ENCODE assay signal across 38 cellular contexts in the genomic region with DNA sequence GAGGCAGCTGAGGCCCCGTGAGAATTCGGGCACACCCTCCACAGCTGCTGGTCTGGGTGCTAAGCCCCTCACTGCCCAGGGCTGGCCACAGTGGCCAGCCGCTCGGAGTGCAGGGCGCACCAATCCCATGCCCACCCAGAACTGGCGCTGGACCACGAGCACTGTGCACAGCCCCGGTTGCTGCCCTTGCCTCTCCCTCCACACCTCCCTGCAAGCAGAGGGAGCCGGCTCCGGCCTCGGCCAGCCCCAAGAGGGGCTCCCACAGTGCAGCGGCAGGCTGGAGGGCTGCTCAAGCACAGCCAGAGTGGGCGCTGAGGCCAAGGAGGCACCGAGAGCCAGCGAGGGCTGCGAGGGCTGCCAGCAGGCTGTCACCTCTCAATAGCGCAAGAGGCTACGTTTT. TPM values are rescaled to one million over a fixed set of nuclear protein-coding genes. Genes with fewer than 3 reads are reported as not detected.
"Had no signal": no experiment of that assay in that cellular context is flagged by ENCODE, and none has a peak within 500 bp of the region (broad histone marks: within the 10 kb centered on the region; RNA-seq: fewer than 3 reads in every experiment).

No MANE protein-coding gene starts in this region.

- H3K9me3 ChIP-seq: ascending aorta had no signal

- H3K36me3 ChIP-seq: ascending aorta, cardiac muscle cell had no signal

- H3K27me3 ChIP-seq: ascending aorta, cardiac muscle cell had no signal

- H3K4me3 Mint-ChIP-seq: activated CD4-positive, alpha-beta memory T cell treated with anti-CD3 and anti-CD28 coated beads, Interleukin-2, amount 10 ng/mL, durations not matched to agents 7 days and 5 days; activated CD4-positive, alpha-beta T cell treated with anti-CD3 and anti-CD28 coated beads for 36 hours; activated CD4-positive, alpha-beta T cell treated with anti-CD3 and anti-CD28 coated beads, Interleukin-2, amount 10 ng/mL, durations not matched to agents 7 days and 5 days; activated CD8-positive, alpha-beta memory T cell treated with anti-CD3 and anti-CD28 coated beads, Interleukin-2, amount 10 ng/mL, durations not matched to agents 7 days and 5 days; activated CD8-positive, alpha-beta T cell treated with anti-CD3 and anti-CD28 coated beads, Interleukin-2, amount 10 ng/mL, durations not matched to agents 7 days and 5 days; activated naive CD4-positive, alpha-beta T cell treated with anti-CD3 and anti-CD28 coated beads, Interleukin-2, amount 10 ng/mL, durations not matched to agents 7 days and 5 days; activated naive CD4-positive, alpha-beta T cell treated with anti-CD3 and anti-CD28 coated beads, Interleukin-2, amount 50 U/mL, for 24 hours; activated naive CD8-positive, alpha-beta T cell; activated naive CD8-positive, alpha-beta T cell treated with anti-CD3 and anti-CD28 coated beads, Interleukin-2, amount 10 ng/mL, durations not matched to agents 7 days and 5 days; activated naive CD8-positive, alpha-beta T cell treated with anti-CD3 and anti-CD28 coated beads, Interleukin-2, amount 50 U/mL, for 24 hours; activated T-cell treated with anti-CD3 and anti-CD28 coated beads, Interleukin-2, amount 50 U/mL, for 24 hours; brain; T-helper 1 cell treated with Interleukin-12 subunit alpha and Interleukin-12 subunit beta and Interleukin-4 antibody, amounts not matched to agents 30 μg/mL and 1 μg/mL, for 36 hours; T-helper 2 cell treated with Interferon-gamma antibody and Interleukin-4, amounts not matched to agents 5 μg/mL and 100 μg/mL, for 36 hours; WTC11 had no signal

- DNase-seq: activated CD4-positive, alpha-beta memory T cell treated with anti-CD3 and anti-CD28 coated beads, Interleukin-2, amount 10 ng/mL, durations not matched to agents 7 days and 5 days; activated CD4-positive, alpha-beta T cell treated with anti-CD3 and anti-CD28 coated beads for 1 hour; activated CD4-positive, alpha-beta T cell treated with anti-CD3 and anti-CD28 coated beads for 36 hours; activated CD4-positive, alpha-beta T cell treated with anti-CD3 and anti-CD28 coated beads for 48 hours; activated CD4-positive, alpha-beta T cell treated with anti-CD3 and anti-CD28 coated beads, Interleukin-2, amount 10 ng/mL, durations not matched to agents 7 days and 5 days; activated CD4-positive, alpha-beta T cell treated with anti-CD3 and anti-CD28 coated beads, Interleukin-2, amount 50 U/mL, for 48 hours; activated CD4-positive, CD25-positive, alpha-beta regulatory T cell; activated CD8-positive, alpha-beta memory T cell treated with anti-CD3 and anti-CD28 coated beads for 24 hours; activated CD8-positive, alpha-beta memory T cell treated with anti-CD3 and anti-CD28 coated beads, Interleukin-2, amount 10 ng/mL, durations not matched to agents 7 days and 5 days; activated CD8-positive, alpha-beta memory T cell treated with anti-CD3 and anti-CD28 coated beads, Interleukin-2, amount 50 U/mL, for 48 hours; activated CD8-positive, alpha-beta T cell treated with anti-CD3 and anti-CD28 coated beads, Interleukin-2, amount 10 ng/mL, durations not matched to agents 7 days and 5 days; activated effector memory CD4-positive, alpha-beta T cell treated with Interleukin-2 at 50 U/mL for 16 hours; activated gamma-delta T cell; activated naive CD4-positive, alpha-beta T cell treated with anti-CD3 and anti-CD28 coated beads, Interleukin-2, amount 10 ng/mL, durations not matched to agents 7 days and 5 days; activated naive CD4-positive, alpha-beta T cell treated with Interleukin-2 at 50 U/mL for 16 hours; activated naive CD8-positive, alpha-beta T cell treated with anti-CD3 and anti-CD28 coated beads, Interleukin-2, amount 10 ng/mL, durations not matched to agents 7 days and 5 days; activated naive CD8-positive, alpha-beta T cell treated with anti-CD3 and anti-CD28 coated beads, Interleukin-2, amount 50 U/mL, for 24 hours; activated T-cell treated with anti-CD3 and anti-CD28 coated beads, Interleukin-2, amount 50 U/mL, for 24 hours; activated T-cell treated with anti-CD3 and anti-CD28 coated beads, Interleukin-2, amount 50 U/mL, for 48 hours; amygdala; anterior cingulate cortex; central memory CD4-positive, alpha-beta T cell; T-helper 1 cell; T-helper 2 cell; T-helper 9 cell had no signal

- H3K4me1 Mint-ChIP-seq: activated CD4-positive, alpha-beta memory T cell treated with anti-CD3 and anti-CD28 coated beads, Interleukin-2, amount 10 ng/mL, durations not matched to agents 7 days and 5 days; activated CD4-positive, alpha-beta T cell treated with anti-CD3 and anti-CD28 coated beads for 36 hours; activated CD4-positive, alpha-beta T cell treated with anti-CD3 and anti-CD28 coated beads, Interleukin-2, amount 10 ng/mL, durations not matched to agents 7 days and 5 days; activated naive CD4-positive, alpha-beta T cell treated with anti-CD3 and anti-CD28 coated beads, Interleukin-2, amount 10 ng/mL, durations not matched to agents 7 days and 5 days; activated naive CD4-positive, alpha-beta T cell treated with anti-CD3 and anti-CD28 coated beads, Interleukin-2, amount 50 U/mL, for 24 hours; activated naive CD8-positive, alpha-beta T cell treated with anti-CD3 and anti-CD28 coated beads, Interleukin-2, amount 10 ng/mL, durations not matched to agents 7 days and 5 days; activated naive CD8-positive, alpha-beta T cell treated with anti-CD3 and anti-CD28 coated beads, Interleukin-2, amount 50 U/mL, for 24 hours; brain had no signal

- H3K4me1 ChIP-seq: ascending aorta had no signal

- ATAC-seq: activated CD4-positive, alpha-beta T cell treated with anti-CD3 and anti-CD28 coated beads for 36 hours; activated CD4-positive, CD25-positive, alpha-beta regulatory T cell treated with anti-CD3 and anti-CD28 coated beads, Interleukin-2, amount 50 U/mL, for 24 hours; activated CD8-positive, alpha-beta memory T cell treated with anti-CD3 and anti-CD28 coated beads, Interleukin-2, amount 10 ng/mL, durations not matched to agents 7 days and 5 days; activated CD8-positive, alpha-beta T cell treated with anti-CD3 and anti-CD28 coated beads, Interleukin-2, amount 10 ng/mL, durations not matched to agents 7 days and 5 days; activated naive CD8-positive, alpha-beta T cell treated with anti-CD3 and anti-CD28 coated beads, Interleukin-2, amount 50 U/mL, for 24 hours; WTC11 had no signal

- H3K27ac ChIP-seq: ascending aorta, cardiac muscle cell, VCaP had no signal

- H3K4me3 ChIP-seq: ascending aorta, cardiac muscle cell had no signal

- H3K27ac Mint-ChIP-seq: activated CD4-positive, alpha-beta memory T cell treated with anti-CD3 and anti-CD28 coated beads, Interleukin-2, amount 10 ng/mL, durations not matched to agents 7 days and 5 days; activated CD4-positive, alpha-beta T cell treated with anti-CD3 and anti-CD28 coated beads for 36 hours; activated CD4-positive, alpha-beta T cell treated with anti-CD3 and anti-CD28 coated beads, Interleukin-2, amount 10 ng/mL, durations not matched to agents 7 days and 5 days; activated CD8-positive, alpha-beta memory T cell treated with anti-CD3 and anti-CD28 coated beads, Interleukin-2, amount 10 ng/mL, durations not matched to agents 7 days and 5 days; activated CD8-positive, alpha-beta T cell treated with anti-CD3 and anti-CD28 coated beads, Interleukin-2, amount 10 ng/mL, durations not matched to agents 7 days and 5 days; activated naive CD4-positive, alpha-beta T cell treated with anti-CD3 and anti-CD28 coated beads, Interleukin-2, amount 10 ng/mL, durations not matched to agents 7 days and 5 days; activated naive CD4-positive, alpha-beta T cell treated with anti-CD3 and anti-CD28 coated beads, Interleukin-2, amount 50 U/mL, for 24 hours; activated naive CD8-positive, alpha-beta T cell; activated naive CD8-positive, alpha-beta T cell treated with anti-CD3 and anti-CD28 coated beads, Interleukin-2, amount 10 ng/mL, durations not matched to agents 7 days and 5 days; activated naive CD8-positive, alpha-beta T cell treated with anti-CD3 and anti-CD28 coated beads, Interleukin-2, amount 50 U/mL, for 24 hours; activated T-cell treated with anti-CD3 and anti-CD28 coated beads, Interleukin-2, amount 50 U/mL, for 24 hours; activated T-helper 2 cell treated with anti-CD3 and anti-CD28 coated beads, Interferon-gamma antibody, Interleukin-2, Interleukin-4, amounts not matched to agents 10 μg/mL and 5 μg/mL and 100 μg/mL, durations not matched to agents 14 hours and 24 hours and 36 hours; brain; T-helper 1 cell treated with Interleukin-12 subunit alpha and Interleukin-12 subunit beta and Interleukin-4 antibody, amounts not matched to agents 30 μg/mL and 1 μg/mL, for 36 hours; T-helper 2 cell treated with Interferon-gamma antibody and Interleukin-4, amounts not matched to agents 5 μg/mL and 100 μg/mL, for 36 hours; WTC11 had no signal

- H3K9me3 Mint-ChIP-seq: activated CD4-positive, alpha-beta memory T cell treated with anti-CD3 and anti-CD28 coated beads, Interleukin-2, amount 10 ng/mL, durations not matched to agents 7 days and 5 days; activated CD4-positive, alpha-beta T cell treated with anti-CD3 and anti-CD28 coated beads, Interleukin-2, amount 10 ng/mL, durations not matched to agents 7 days and 5 days; activated naive CD4-positive, alpha-beta T cell treated with anti-CD3 and anti-CD28 coated beads, Interleukin-2, amount 10 ng/mL, durations not matched to agents 7 days and 5 days; activated naive CD4-positive, alpha-beta T cell treated with anti-CD3 and anti-CD28 coated beads, Interleukin-2, amount 50 U/mL, for 24 hours; activated naive CD8-positive, alpha-beta T cell treated with anti-CD3 and anti-CD28 coated beads, Interleukin-2, amount 10 ng/mL, durations not matched to agents 7 days and 5 days; activated naive CD8-positive, alpha-beta T cell treated with anti-CD3 and anti-CD28 coated beads, Interleukin-2, amount 50 U/mL, for 24 hours; activated T-cell treated with anti-CD3 and anti-CD28 coated beads, Interleukin-2, amount 50 U/mL, for 24 hours; activated T-helper 2 cell treated with anti-CD3 and anti-CD28 coated beads, Interferon-gamma antibody, Interleukin-2, Interleukin-4, amounts not matched to agents 10 μg/mL and 5 μg/mL and 100 μg/mL, durations not matched to agents 14 hours and 24 hours and 36 hours; brain; T-helper 1 cell treated with Interleukin-12 subunit alpha and Interleukin-12 subunit beta and Interleukin-4 antibody, amounts not matched to agents 30 μg/mL and 1 μg/mL, for 36 hours; T-helper 2 cell treated with Interferon-gamma antibody and Interleukin-4, amounts not matched to agents 5 μg/mL and 100 μg/mL, for 36 hours had no signal

- FAIRE-seq: bronchial epithelial cell, TTC549 had no signal

RNA-seq across cellular contexts. Expression of gene CGA, which starts 35.0 kb away (rescaled TPM):
- total RNA-seq: activated CD4-positive, alpha-beta memory T cell treated with anti-CD3 and anti-CD28 coated beads, Interleukin-2, amount 10 ng/mL, durations not matched to agents 7 days and 5 days; activated CD4-positive, alpha-beta T cell treated with anti-CD3 and anti-CD28 coated beads for 36 hours; activated CD4-positive, alpha-beta T cell treated with anti-CD3 and anti-CD28 coated beads, Interleukin-2, amount 10 ng/mL, durations not matched to agents 7 days and 5 days; activated CD8-positive, alpha-beta memory T cell treated with anti-CD3 and anti-CD28 coated beads, Interleukin-2, amount 10 ng/mL, durations not matched to agents 7 days and 5 days; activated CD8-positive, alpha-beta T cell treated with anti-CD3 and anti-CD28 coated beads, Interleukin-2, amount 10 ng/mL, durations not matched to agents 7 days and 5 days; activated naive CD8-positive, alpha-beta T cell treated with anti-CD3 and anti-CD28 coated beads, Interleukin-2, amount 10 ng/mL, durations not matched to agents 7 days and 5 days; ascending aorta; bronchial epithelial cell; cardiac muscle cell; WTC11 had no signal
